1 cellular context compared by ENCODE assay signal in the genomic region with DNA sequence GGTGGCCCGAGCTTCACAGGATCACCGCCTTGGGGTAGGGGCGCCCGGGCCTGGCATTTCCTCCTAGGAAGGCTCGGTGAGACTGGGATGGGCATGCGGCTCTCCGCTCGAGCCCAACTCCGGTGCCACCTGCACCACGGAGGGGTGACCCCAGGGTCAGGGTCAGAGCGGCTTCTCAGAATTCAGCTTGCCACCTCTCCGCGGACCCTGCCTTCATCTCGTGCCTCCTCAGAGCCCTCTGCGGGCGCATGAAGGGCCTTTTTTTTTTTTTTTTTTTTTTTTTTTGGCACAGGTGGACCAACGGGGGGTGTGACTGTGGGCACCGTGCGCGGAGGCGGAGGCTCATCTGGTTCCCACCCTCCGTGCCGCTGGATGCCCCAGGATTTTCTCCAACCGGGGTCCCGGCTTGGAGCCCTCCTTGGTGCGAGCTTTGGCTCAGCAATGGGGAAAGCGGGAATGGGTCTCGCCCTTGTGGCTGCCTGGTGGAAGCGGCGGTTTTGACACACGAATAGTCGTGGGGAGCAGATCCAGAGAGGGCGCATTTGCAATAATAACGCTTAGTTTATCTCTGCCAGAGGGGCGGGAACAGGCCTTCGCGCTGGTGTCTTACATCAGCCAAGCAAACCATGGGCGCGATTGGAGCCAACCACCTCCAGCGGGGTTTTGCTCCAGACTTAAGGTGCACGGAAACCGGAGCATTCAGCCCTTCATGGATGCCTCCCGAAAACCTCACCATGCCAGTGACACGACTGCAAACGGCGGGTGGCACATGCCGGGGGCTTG.
TF ChIP-seq lines count a peak whose summit lies in the region.

No MANE protein-coding gene starts in this region.

TF ChIP-seq in K562, 482 proteins besides CTCF, POLR2A, EP300 and RAD21 (continued from another document and continues in another):
- TF ChIP-seq, protein P1, sequence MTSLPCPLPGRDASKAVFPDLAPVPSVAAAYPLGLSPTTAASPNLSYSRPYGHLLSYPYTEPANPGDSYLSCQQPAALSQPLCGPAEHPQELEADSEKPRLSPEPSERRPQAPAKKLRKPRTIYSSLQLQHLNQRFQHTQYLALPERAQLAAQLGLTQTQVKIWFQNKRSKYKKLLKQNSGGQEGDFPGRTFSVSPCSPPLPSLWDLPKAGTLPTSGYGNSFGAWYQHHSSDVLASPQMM (CRISPR knock-in tag; IDR thresholded peaks at IDR 0.05), result no peak
- peak; percentile 26; the same call in 1 of the 2 replicates for TF ChIP-seq MBD2 (IDR thresholded peaks at IDR 0.05; ENCODE audit: borderline replicate concordance, low read depth)
- TF ChIP-seq, protein P2, sequence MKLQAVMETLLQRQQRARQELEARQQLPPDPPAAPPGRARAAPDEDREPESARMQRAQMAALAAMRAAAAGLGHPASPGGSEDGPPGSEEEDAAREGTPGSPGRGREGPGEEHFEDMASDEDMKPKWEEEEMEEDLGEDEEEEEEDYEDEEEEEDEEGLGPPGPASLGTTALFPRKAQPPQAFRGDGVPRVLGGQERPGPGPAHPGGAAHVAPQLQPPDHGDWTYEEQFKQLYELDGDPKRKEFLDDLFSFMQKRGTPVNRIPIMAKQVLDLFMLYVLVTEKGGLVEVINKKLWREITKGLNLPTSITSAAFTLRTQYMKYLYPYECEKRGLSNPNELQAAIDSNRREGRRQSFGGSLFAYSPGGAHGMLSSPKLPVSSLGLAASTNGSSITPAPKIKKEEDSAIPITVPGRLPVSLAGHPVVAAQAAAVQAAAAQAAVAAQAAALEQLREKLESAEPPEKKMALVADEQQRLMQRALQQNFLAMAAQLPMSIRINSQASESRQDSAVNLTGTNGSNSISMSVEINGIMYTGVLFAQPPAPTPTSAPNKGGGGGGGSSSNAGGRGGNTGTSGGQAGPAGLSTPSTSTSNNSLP (IDR thresholded peaks at IDR 0.05; ENCODE audit: borderline replicate concordance, low read depth, low read length), result 0 out of 2 replicates have a peak, but pooled peaks have one; percentile 41
- no peak for TF ChIP-seq CBFA2T2 (conservative IDR thresholded peaks at IDR 0.05)
- TF ChIP-seq SMAD4 (CRISPR knock-in tag; conservative IDR thresholded peaks at IDR 0.05), result peak; percentile 80
- TF ChIP-seq POLR2B (IDR thresholded peaks at IDR 0.05; ENCODE audit: low read depth, partially characterized antibody), result peak; percentile 77
- no peak for TF ChIP-seq CCAR2 (IDR thresholded peaks at IDR 0.05; ENCODE audit: low read depth, low read length)
- TF ChIP-seq, protein P3, sequence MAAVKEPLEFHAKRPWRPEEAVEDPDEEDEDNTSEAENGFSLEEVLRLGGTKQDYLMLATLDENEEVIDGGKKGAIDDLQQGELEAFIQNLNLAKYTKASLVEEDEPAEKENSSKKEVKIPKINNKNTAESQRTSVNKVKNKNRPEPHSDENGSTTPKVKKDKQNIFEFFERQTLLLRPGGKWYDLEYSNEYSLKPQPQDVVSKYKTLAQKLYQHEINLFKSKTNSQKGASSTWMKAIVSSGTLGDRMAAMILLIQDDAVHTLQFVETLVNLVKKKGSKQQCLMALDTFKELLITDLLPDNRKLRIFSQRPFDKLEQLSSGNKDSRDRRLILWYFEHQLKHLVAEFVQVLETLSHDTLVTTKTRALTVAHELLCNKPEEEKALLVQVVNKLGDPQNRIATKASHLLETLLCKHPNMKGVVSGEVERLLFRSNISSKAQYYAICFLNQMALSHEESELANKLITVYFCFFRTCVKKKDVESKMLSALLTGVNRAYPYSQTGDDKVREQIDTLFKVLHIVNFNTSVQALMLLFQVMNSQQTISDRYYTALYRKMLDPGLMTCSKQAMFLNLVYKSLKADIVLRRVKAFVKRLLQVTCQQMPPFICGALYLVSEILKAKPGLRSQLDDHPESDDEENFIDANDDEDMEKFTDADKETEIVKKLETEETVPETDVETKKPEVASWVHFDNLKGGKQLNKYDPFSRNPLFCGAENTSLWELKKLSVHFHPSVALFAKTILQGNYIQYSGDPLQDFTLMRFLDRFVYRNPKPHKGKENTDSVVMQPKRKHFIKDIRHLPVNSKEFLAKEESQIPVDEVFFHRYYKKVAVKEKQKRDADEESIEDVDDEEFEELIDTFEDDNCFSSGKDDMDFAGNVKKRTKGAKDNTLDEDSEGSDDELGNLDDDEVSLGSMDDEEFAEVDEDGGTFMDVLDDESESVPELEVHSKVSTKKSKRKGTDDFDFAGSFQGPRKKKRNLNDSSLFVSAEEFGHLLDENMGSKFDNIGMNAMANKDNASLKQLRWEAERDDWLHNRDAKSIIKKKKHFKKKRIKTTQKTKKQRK (IDR thresholded peaks at IDR 0.05; ENCODE audit: borderline replicate concordance, low read depth, low read length), result no peak
- TF ChIP-seq ZNF668 (CRISPR knock-in tag; IDR thresholded peaks at IDR 0.05), result 0 out of 2 replicates have a peak, but pooled peaks have one; percentile 22
- TF ChIP-seq FOS (IDR thresholded peaks at IDR 0.05; ENCODE audit: extremely low read depth, insufficient read length), result no peak
- TF ChIP-seq STAT5A (IDR thresholded peaks at IDR 0.05; ENCODE audit: borderline replicate concordance, low read length), result no peak
- no peak for TF ChIP-seq NCOA2 (IDR thresholded peaks at IDR 0.05; ENCODE audit: partially characterized antibody in 2 of 2)
- no peak for TF ChIP-seq EZH2 (IDR thresholded peaks at IDR 0.05; ENCODE audit: borderline replicate concordance, low read depth, low read length)
- TF ChIP-seq ZNF197 (CRISPR knock-in tag; IDR thresholded peaks at IDR 0.05; ENCODE audit: low read depth), result 0 out of 2 replicates have a peak, but pooled peaks have one; percentile 77
- peak; percentile 80 for TF ChIP-seq DMBX1 (CRISPR knock-in tag; IDR thresholded peaks at IDR 0.05; ENCODE audit: borderline replicate concordance)
- TF ChIP-seq, protein P4, sequence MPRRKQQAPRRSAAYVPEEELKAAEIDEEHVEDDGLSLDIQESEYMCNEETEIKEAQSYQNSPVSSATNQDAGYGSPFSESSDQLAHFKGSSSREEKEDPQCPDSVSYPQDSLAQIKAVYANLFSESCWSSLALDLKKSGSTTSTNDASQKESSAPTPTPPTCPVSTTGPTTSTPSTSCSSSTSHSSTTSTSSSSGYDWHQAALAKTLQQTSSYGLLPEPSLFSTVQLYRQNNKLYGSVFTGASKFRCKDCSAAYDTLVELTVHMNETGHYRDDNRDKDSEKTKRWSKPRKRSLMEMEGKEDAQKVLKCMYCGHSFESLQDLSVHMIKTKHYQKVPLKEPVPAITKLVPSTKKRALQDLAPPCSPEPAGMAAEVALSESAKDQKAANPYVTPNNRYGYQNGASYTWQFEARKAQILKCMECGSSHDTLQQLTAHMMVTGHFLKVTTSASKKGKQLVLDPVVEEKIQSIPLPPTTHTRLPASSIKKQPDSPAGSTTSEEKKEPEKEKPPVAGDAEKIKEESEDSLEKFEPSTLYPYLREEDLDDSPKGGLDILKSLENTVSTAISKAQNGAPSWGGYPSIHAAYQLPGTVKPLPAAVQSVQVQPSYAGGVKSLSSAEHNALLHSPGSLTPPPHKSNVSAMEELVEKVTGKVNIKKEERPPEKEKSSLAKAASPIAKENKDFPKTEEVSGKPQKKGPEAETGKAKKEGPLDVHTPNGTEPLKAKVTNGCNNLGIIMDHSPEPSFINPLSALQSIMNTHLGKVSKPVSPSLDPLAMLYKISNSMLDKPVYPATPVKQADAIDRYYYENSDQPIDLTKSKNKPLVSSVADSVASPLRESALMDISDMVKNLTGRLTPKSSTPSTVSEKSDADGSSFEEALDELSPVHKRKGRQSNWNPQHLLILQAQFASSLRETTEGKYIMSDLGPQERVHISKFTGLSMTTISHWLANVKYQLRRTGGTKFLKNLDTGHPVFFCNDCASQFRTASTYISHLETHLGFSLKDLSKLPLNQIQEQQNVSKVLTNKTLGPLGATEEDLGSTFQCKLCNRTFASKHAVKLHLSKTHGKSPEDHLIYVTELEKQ (CRISPR knock-in tag; IDR thresholded peaks at IDR 0.05), result 0 out of 2 replicates have a peak, but pooled peaks have one; percentile 14
- TF ChIP-seq CREM (IDR thresholded peaks at IDR 0.05; ENCODE audit: low read depth), result no peak
- TF ChIP-seq, protein P5, sequence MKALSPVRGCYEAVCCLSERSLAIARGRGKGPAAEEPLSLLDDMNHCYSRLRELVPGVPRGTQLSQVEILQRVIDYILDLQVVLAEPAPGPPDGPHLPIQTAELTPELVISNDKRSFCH (CRISPR knock-in tag; IDR thresholded peaks at IDR 0.05), result no peak
- TF ChIP-seq, protein P5 (tag; IDR thresholded peaks at IDR 0.05), result peak; percentile 47; the same call in 1 of the 2 replicates
- no peak for TF ChIP-seq LEF1 (IDR thresholded peaks at IDR 0.05)
- no peak for TF ChIP-seq ZNF778 (CRISPR knock-in tag; IDR thresholded peaks at IDR 0.05)
- peak; percentile 32; the same call in 1 of the 2 replicates for TF ChIP-seq ZNF121 (CRISPR knock-in tag; conservative IDR thresholded peaks at IDR 0.05)
- TF ChIP-seq ETV1 (tag; conservative IDR thresholded peaks at IDR 0.05; ENCODE audit: low read depth), result no peak
- TF ChIP-seq SAFB (IDR thresholded peaks at IDR 0.05; ENCODE audit: borderline replicate concordance, low read depth, low read length), result no peak
- no peak for TF ChIP-seq ZNF41 (CRISPR knock-in tag; conservative IDR thresholded peaks at IDR 0.05)
- TF ChIP-seq ARID2 (IDR thresholded peaks at IDR 0.05), result no peak
- no peak for TF ChIP-seq TGIF2 (CRISPR knock-in tag; IDR thresholded peaks at IDR 0.05)
- no peak for TF ChIP-seq CHD2 (IDR thresholded peaks at IDR 0.05; ENCODE audit: low read depth, low read length)
- peak; percentile 80 for TF ChIP-seq HDAC8 (tag; IDR thresholded peaks at IDR 0.05)
- TF ChIP-seq SLC30A9 (CRISPR knock-in tag; IDR thresholded peaks at IDR 0.05), result no peak
- TF ChIP-seq GTF2E2 (tag; IDR thresholded peaks at IDR 0.05), result peak; percentile 54; the same call in 1 of the 2 replicates
- TF ChIP-seq SPI1 (IDR thresholded peaks at IDR 0.05; ENCODE audit: borderline replicate concordance, low read depth, low read length), result no peak
- no peak; the same call in none of the 2 replicates for TF ChIP-seq DPF2 (IDR thresholded peaks at IDR 0.05)
- TF ChIP-seq ZNF75A (CRISPR knock-in tag; IDR thresholded peaks at IDR 0.05), result no peak
- TF ChIP-seq, protein P6, sequence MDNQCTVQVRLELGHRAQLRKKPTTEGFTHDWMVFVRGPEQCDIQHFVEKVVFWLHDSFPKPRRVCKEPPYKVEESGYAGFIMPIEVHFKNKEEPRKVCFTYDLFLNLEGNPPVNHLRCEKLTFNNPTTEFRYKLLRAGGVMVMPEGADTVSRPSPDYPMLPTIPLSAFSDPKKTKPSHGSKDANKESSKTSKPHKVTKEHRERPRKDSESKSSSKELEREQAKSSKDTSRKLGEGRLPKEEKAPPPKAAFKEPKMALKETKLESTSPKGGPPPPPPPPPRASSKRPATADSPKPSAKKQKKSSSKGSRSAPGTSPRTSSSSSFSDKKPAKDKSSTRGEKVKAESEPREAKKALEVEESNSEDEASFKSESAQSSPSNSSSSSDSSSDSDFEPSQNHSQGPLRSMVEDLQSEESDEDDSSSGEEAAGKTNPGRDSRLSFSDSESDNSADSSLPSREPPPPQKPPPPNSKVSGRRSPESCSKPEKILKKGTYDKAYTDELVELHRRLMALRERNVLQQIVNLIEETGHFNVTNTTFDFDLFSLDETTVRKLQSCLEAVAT (IDR thresholded peaks at IDR 0.05), result 0 out of 4 replicates have a peak, but pooled peaks of 1 of the 2 experiments have one; percentile 12
- TF ChIP-seq, protein P7, sequence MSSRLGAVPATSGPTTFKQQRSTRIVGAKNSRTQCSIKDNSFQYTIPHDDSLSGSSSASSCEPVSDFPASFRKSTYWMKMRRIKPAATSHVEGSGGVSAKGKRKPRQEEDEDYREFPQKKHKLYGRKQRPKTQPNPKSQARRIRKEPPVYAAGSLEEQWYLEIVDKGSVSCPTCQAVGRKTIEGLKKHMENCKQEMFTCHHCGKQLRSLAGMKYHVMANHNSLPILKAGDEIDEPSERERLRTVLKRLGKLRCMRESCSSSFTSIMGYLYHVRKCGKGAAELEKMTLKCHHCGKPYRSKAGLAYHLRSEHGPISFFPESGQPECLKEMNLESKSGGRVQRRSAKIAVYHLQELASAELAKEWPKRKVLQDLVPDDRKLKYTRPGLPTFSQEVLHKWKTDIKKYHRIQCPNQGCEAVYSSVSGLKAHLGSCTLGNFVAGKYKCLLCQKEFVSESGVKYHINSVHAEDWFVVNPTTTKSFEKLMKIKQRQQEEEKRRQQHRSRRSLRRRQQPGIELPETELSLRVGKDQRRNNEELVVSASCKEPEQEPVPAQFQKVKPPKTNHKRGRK (tag; IDR thresholded peaks at IDR 0.05), result no peak
- TF ChIP-seq NR1H2 (CRISPR knock-in tag; IDR thresholded peaks at IDR 0.05), result no peak; the same call in 1 of the 2 replicates
- TF ChIP-seq TBP (optimal IDR thresholded peaks at IDR 0.05; ENCODE audit: low read depth, low read length), result peak; percentile 45
- no peak for TF ChIP-seq FOXM1 (IDR thresholded peaks at IDR 0.05; ENCODE audit: low read depth)
- TF ChIP-seq FOXM1 (CRISPR knock-in tag; IDR thresholded peaks at IDR 0.05; ENCODE audit: low read depth), result 0 out of 2 replicates have a peak, but pooled peaks have one; percentile 72
- no peak for TF ChIP-seq ZNF232 (CRISPR knock-in tag; IDR thresholded peaks at IDR 0.05)
- TF ChIP-seq SP1 (CRISPR knock-in tag; IDR thresholded peaks at IDR 0.05), result no peak
- no peak; a peak in 1 of 4 replicates for TF ChIP-seq KDM4B (IDR thresholded peaks at IDR 0.05; ENCODE audit: borderline replicate concordance in 2 of 2, low read depth in 1 of 2)
- 0 out of 3 replicates have a peak, but pooled peaks of 1 of the 2 experiments have one; percentile 30 for TF ChIP-seq CBX3 (IDR thresholded peaks at IDR 0.05; ENCODE audit: borderline replicate concordance in 1 of 2, low read length in 2 of 2)
- TF ChIP-seq MTA2 (IDR thresholded peaks at IDR 0.05; ENCODE audit: low read depth), result no peak
- TF ChIP-seq, protein P8, sequence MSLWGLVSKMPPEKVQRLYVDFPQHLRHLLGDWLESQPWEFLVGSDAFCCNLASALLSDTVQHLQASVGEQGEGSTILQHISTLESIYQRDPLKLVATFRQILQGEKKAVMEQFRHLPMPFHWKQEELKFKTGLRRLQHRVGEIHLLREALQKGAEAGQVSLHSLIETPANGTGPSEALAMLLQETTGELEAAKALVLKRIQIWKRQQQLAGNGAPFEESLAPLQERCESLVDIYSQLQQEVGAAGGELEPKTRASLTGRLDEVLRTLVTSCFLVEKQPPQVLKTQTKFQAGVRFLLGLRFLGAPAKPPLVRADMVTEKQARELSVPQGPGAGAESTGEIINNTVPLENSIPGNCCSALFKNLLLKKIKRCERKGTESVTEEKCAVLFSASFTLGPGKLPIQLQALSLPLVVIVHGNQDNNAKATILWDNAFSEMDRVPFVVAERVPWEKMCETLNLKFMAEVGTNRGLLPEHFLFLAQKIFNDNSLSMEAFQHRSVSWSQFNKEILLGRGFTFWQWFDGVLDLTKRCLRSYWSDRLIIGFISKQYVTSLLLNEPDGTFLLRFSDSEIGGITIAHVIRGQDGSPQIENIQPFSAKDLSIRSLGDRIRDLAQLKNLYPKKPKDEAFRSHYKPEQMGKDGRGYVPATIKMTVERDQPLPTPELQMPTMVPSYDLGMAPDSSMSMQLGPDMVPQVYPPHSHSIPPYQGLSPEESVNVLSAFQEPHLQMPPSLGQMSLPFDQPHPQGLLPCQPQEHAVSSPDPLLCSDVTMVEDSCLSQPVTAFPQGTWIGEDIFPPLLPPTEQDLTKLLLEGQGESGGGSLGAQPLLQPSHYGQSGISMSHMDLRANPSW (CRISPR knock-in tag; IDR thresholded peaks at IDR 0.05), result no peak
- TF ChIP-seq IRF2 (CRISPR knock-in tag; IDR thresholded peaks at IDR 0.05), result no peak
- peak; percentile 16 for TF ChIP-seq PHF20 (IDR thresholded peaks at IDR 0.05; ENCODE audit: partially characterized antibody)
- peak; percentile 83 for TF ChIP-seq CEBPB (tag; IDR thresholded peaks at IDR 0.05)
- no peak for TF ChIP-seq XRCC3 (IDR thresholded peaks at IDR 0.05)
- 0 out of 2 replicates have a peak, but pooled peaks have one; percentile 13 for TF ChIP-seq ZSCAN32 (CRISPR knock-in tag; IDR thresholded peaks at IDR 0.05)
